In the genomic region with DNA sequence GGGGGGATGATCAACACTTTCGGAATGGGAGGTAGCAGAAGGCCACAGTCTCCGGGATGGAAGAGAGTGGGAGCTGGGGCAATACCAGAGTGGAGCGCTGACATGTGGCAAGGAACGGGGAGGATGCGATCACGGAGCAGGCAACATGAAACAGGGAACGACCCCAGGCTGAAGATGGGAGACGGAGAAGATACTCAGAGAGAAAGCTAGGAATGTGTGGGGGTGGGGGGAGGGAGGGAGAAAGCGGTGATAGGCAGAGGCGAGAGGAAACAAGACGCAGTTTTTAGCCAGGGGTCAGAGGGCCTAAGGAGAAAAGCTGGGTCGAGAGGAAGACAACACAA, we compare ENCODE assay signal across 8 cellular contexts. TPM values are rescaled to one million over a fixed set of nuclear protein-coding genes. Genes with fewer than 3 reads are reported as not detected.
DNase-seq lines count a peak whose midpoint lies in the region; ATAC-seq, FAIRE-seq and TF ChIP-seq lines count a peak whose summit lies in the region.

No MANE protein-coding gene starts in this region.

- CTCF ChIA-PET in CD8-positive, alpha-beta T cell (lab: Charles Lee), result no interaction called here

- no peak for TF ChIP-seq POLR2A in H54 (IDR thresholded peaks at IDR 0.05; ENCODE audit: low read depth, low read length)

- no peaks in the 10 kb centered on the region for H3K27me3 ChIP-seq in CD8-positive, alpha-beta T cell (ENCODE audit: insufficient read depth, low read length)
- H3K27me3 ChIP-seq in rectal smooth muscle tissue (ENCODE audit: control insufficient read depth, insufficient read depth, low read length), result no peaks in the 10 kb centered on the region

- DNase-seq in CD8-positive, alpha-beta T cell, result peak in 1 of 7 experiments; percentile 14
- peak; percentile 7 for DNase-seq in H54 (ENCODE audit: insufficient read length, low spot score)
- DNase-seq in SK-N-DZ (ENCODE audit: low spot score), result peak; percentile 3
- DNase-seq in germinal center (ENCODE audit: low spot score), result peak; percentile 5
- DNase-seq in GM19240 (ENCODE audit: insufficient read length, low spot score), result no peak
- DNase-seq in superior temporal gyrus (ENCODE audit: extremely low spot score), result no peak

- no peak for ATAC-seq in CD8-positive, alpha-beta T cell
- no peak for ATAC-seq in GM19328 (IDR thresholded peaks at IDR 0.05; ENCODE audit: unreplicated experiment)

- peaks cover 6% of the 10 kb centered on the region for H3K36me3 ChIP-seq in CD8-positive, alpha-beta T cell (ENCODE audit: insufficient read depth, low read length)
- no peaks in the 10 kb centered on the region for H3K36me3 ChIP-seq in rectal smooth muscle tissue (ENCODE audit: control insufficient read depth, insufficient read depth, low read length)

- no peaks in the 10 kb centered on the region for H3K9me3 ChIP-seq in CD8-positive, alpha-beta T cell (ENCODE audit: low read length)

- H3K27ac ChIP-seq in CD8-positive, alpha-beta T cell (ENCODE audit: low read depth, low read length), result peak overlapping the region; percentile 94
- peak overlapping the region; percentile 85 for H3K27ac ChIP-seq in rectal smooth muscle tissue (ENCODE audit: low read depth, low read length)

- peak overlapping the region; percentile 95 for H3K9ac ChIP-seq in rectal smooth muscle tissue (ENCODE audit: low read length)

- FAIRE-seq in H54 (lab: Jason Lieb, UNC), result no peak

- POLR2A ChIA-PET in CD8-positive, alpha-beta T cell (lab: Charles Lee), result no interaction called here

- H3K27me3 Mint-ChIP-seq in CD8-positive, alpha-beta T cell (ENCODE audit: low read depth), result peaks cover 2% of the 10 kb centered on the region

- no peak overlapping the region for H3K4me3 Mint-ChIP-seq in CD8-positive, alpha-beta T cell

- H3K4me1 Mint-ChIP-seq in CD8-positive, alpha-beta T cell (ENCODE audit: low read depth), result peaks cover 22% of the 10 kb centered on the region

- H3K4me1 ChIP-seq in CD8-positive, alpha-beta T cell (ENCODE audit: insufficient read depth, low read length), result peaks cover 29% of the 10 kb centered on the region
- peaks cover 12% of the 10 kb centered on the region for H3K4me1 ChIP-seq in rectal smooth muscle tissue (ENCODE audit: control insufficient read depth, insufficient read depth, low read length)

- H3K36me3 Mint-ChIP-seq in CD8-positive, alpha-beta T cell, result peaks cover 24% of the 10 kb centered on the region

- no peak overlapping the region for H3K27ac Mint-ChIP-seq in CD8-positive, alpha-beta T cell

- TF ChIP-seq CTCF in CD8-positive, alpha-beta T cell (IDR thresholded peaks at IDR 0.05), result no peak

- intact Hi-C loops in CD8-positive, alpha-beta T cell (cut with DNase I, micrococcal nuclease), result loop anchor here (1.0 to 10.0 kb wide), 8 partner anchors 177 to 1987 kb away; a partner anchor contains a TSS

- H3K9me3 Mint-ChIP-seq in CD8-positive, alpha-beta T cell, result no peaks in the 10 kb centered on the region

- H3K4me3 ChIP-seq in CD8-positive, alpha-beta T cell (ENCODE audit: low read depth, low read length), result peak overlapping the region; percentile 94
- peak overlapping the region; percentile 92 for H3K4me3 ChIP-seq in rectal smooth muscle tissue (ENCODE audit: low read length)

RNA-seq across cellular contexts. Expression of a gene that starts 0.6 kb away (rescaled TPM):
- total RNA-seq in CD8-positive, alpha-beta T cell, result 10 to 100 TPM; 34.3 to 34.6 TPM
- polyA plus RNA-seq in SK-N-DZ (2014; cell fraction: cytosol; rRNA removed), result 14.0 and 16.2 TPM in 2 replicates
- polyA plus RNA-seq in SK-N-DZ (2014; cell fraction: nucleus; rRNA removed), result 15.0 and 22.5 TPM in 2 replicates

Comparison
In these comparisons a context has a peak if more than half of its experiments do, and no peak if none do; other contexts are left out.
1. DNase-seq: peak in H54 (single experiment), SK-N-DZ (single experiment) and germinal center (single experiment); none in GM19240 (single experiment) and superior temporal gyrus (single experiment).